ENCODE assay signal across 1 cellular context in genomic region chr12:116162071-116162470, GRCh38.
TF ChIP-seq lines count a peak whose summit lies in the region.

No MANE protein-coding gene starts in this region.

TF ChIP-seq in GM23338, 12 proteins besides CTCF, POLR2A, EP300 and RAD21 (continued from another document):
- TF ChIP-seq, protein P1, sequence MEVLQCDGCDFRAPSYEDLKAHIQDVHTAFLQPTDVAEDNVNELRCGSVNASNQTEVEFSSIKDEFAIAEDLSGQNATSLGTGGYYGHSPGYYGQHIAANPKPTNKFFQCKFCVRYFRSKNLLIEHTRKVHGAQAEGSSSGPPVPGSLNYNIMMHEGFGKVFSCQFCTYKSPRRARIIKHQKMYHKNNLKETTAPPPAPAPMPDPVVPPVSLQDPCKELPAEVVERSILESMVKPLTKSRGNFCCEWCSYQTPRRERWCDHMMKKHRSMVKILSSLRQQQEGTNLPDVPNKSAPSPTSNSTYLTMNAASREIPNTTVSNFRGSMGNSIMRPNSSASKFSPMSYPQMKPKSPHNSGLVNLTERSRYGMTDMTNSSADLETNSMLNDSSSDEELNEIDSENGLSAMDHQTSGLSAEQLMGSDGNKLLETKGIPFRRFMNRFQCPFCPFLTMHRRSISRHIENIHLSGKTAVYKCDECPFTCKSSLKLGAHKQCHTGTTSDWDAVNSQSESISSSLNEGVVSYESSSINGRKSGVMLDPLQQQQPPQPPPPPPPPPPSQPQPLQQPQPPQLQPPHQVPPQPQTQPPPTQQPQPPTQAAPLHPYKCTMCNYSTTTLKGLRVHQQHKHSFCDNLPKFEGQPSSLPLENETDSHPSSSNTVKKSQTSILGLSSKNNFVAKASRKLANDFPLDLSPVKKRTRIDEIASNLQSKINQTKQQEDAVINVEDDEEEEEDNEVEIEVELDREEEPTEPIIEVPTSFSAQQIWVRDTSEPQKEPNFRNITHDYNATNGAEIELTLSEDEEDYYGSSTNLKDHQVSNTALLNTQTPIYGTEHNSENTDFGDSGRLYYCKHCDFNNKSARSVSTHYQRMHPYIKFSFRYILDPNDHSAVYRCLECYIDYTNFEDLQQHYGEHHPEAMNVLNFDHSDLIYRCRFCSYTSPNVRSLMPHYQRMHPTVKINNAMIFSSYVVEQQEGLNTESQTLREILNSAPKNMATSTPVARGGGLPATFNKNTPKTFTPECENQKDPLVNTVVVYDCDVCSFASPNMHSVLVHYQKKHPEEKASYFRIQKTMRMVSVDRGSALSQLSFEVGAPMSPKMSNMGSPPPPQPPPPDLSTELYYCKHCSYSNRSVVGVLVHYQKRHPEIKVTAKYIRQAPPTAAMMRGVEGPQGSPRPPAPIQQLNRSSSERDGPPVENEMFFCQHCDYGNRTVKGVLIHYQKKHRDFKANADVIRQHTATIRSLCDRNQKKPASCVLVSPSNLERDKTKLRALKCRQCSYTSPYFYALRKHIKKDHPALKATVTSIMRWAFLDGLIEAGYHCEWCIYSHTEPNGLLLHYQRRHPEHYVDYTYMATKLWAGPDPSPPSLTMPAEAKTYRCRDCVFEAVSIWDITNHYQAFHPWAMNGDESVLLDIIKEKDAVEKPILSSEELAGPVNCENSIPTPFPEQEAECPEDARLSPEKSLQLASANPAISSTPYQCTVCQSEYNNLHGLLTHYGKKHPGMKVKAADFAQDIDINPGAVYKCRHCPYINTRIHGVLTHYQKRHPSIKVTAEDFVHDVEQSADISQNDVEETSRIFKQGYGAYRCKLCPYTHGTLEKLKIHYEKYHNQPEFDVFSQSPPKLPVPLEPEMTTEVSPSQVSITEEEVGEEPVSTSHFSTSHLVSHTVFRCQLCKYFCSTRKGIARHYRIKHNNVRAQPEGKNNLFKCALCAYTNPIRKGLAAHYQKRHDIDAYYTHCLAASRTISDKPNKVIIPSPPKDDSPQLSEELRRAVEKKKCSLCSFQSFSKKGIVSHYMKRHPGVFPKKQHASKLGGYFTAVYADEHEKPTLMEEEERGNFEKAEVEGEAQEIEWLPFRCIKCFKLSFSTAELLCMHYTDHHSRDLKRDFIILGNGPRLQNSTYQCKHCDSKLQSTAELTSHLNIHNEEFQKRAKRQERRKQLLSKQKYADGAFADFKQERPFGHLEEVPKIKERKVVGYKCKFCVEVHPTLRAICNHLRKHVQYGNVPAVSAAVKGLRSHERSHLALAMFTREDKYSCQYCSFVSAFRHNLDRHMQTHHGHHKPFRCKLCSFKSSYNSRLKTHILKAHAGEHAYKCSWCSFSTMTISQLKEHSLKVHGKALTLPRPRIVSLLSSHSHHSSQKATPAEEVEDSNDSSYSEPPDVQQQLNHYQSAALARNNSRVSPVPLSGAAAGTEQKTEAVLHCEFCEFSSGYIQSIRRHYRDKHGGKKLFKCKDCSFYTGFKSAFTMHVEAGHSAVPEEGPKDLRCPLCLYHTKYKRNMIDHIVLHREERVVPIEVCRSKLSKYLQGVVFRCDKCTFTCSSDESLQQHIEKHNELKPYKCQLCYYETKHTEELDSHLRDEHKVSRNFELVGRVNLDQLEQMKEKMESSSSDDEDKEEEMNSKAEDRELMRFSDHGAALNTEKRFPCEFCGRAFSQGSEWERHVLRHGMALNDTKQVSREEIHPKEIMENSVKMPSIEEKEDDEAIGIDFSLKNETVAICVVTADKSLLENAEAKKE (CRISPR knock-in tag; IDR thresholded peaks at IDR 0.05) = no peak
- TF ChIP-seq POLR2AphosphoS5 (IDR thresholded peaks at IDR 0.05; ENCODE audit: low read depth) (no peak), STAT1 (IDR thresholded peaks at IDR 0.05; ENCODE audit: unreplicated experiment) (no peak)
TF ChIP-seq in GM23338: peak in this region for 0.
